ENCODE assay signal across 17 cellular contexts in the genomic region with DNA sequence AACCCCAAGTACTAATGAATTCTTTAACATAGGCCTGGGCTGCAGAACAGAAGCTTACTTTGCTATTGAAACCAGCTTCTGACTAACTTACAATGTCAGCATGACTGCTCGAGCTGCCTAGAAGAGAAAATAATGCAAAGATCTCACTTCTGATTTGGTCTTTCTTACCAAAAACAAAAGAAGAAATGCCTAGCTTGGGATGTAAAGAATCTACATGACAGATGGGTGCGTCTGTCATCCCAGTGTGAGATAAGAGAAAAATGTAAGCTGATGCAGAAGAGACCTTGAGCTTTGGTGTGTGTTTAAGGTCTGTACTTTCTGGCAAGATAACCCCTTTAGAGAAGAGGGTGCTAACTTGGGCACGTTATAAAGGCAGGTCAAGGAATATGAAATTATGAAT. TPM values are rescaled to one million over a fixed set of nuclear protein-coding genes. Genes with fewer than 3 reads are reported as not detected.
A peak's percentile ranks its signal among the peaks of the same experiment; 100 is the strongest.
DNase-seq lines count a peak whose midpoint lies in the region; ATAC-seq and TF ChIP-seq lines count a peak whose summit lies in the region.
"Had no signal": no experiment of that assay in that cellular context is flagged by ENCODE, and none has a peak within 500 bp of the region (broad histone marks: within the 10 kb centered on the region; RNA-seq: fewer than 3 reads in every experiment).

No MANE protein-coding gene starts in this region.

- peaks cover 76% of the 10 kb centered on the region for H3K4me1 Mint-ChIP-seq in activated T-cell treated with anti-CD3 and anti-CD28 coated beads, Interleukin-2, amount 50 U/mL, for 4 hours (ENCODE audit: low read depth)
- H3K4me1 Mint-ChIP-seq in activated B cell treated with CpG ODN at 0.5 μM for 24 hours (peaks cover 77% of the 10 kb centered on the region), neural progenitor cell (peaks cover 57% of the 10 kb centered on the region)

- H3K4me1 ChIP-seq in HUES48 (ENCODE audit: control insufficient read depth, insufficient read depth, low read length) (peaks cover 36% of the 10 kb centered on the region), neural progenitor cell (peaks cover 24% of the 10 kb centered on the region)

- DNase-seq in activated T-cell treated with anti-CD3 and anti-CD28 coated beads, Interleukin-2, amount 50 U/mL, for 4 hours: no peak
- DNase-seq in activated T-cell treated with anti-CD3 and anti-CD28 coated beads for 4 hours (no peak), activated B cell treated with CpG ODN at 0.5 μM for 24 hours (no peak), neural progenitor cell (ENCODE audit: low spot score) (no peak), superior temporal gyrus (ENCODE audit: extremely low spot score) (no peak)
- DNase-seq: activated CD4-positive, alpha-beta T cell treated with anti-CD3 and anti-CD28 coated beads, Interleukin-2, amount 50 U/mL, for 48 hours; activated naive CD8-positive, alpha-beta T cell treated with anti-CD3 and anti-CD28 coated beads for 36 hours; DMS153; head of caudate nucleus; left cardiac atrium; NCI-H1105; stimulated activated CD4-positive, alpha-beta T cell treated with anti-CD3 and anti-CD28 coated beads, Interleukin-1b, Interleukin-23, amount 100 ng/mL, for 48 hours had no signal

- no peak for ATAC-seq in activated T-cell treated with anti-CD3 and anti-CD28 coated beads, Interleukin-2, amount 50 U/mL, for 4 hours
- no peak for ATAC-seq in activated B cell treated with CpG ODN at 0.5 μM for 24 hours (ENCODE audit: low read depth)
- no peak for ATAC-seq in HG02970 (IDR thresholded peaks at IDR 0.05; ENCODE audit: low FRiP score, unreplicated experiment)
- ATAC-seq in GM18858 (IDR thresholded peaks at IDR 0.05; ENCODE audit: unreplicated experiment): no peak
- ATAC-seq: left cardiac atrium had no signal

- peaks cover 54% of the 10 kb centered on the region for H4K20me1 ChIP-seq in neural progenitor cell (ENCODE audit: low read depth)

- H3K36me3 Mint-ChIP-seq in activated T-cell treated with anti-CD3 and anti-CD28 coated beads, Interleukin-2, amount 50 U/mL, for 4 hours (ENCODE audit: insufficient read depth): no peaks in the 10 kb centered on the region
- peaks cover 3% of the 10 kb centered on the region for H3K36me3 Mint-ChIP-seq in activated B cell treated with CpG ODN at 0.5 μM for 24 hours (ENCODE audit: low read depth)
- H3K36me3 Mint-ChIP-seq in neural progenitor cell: no peaks in the 10 kb centered on the region

- TF ChIP-seq CTCF in activated B cell treated with CpG ODN at 0.5 μM for 24 hours (IDR thresholded peaks at IDR 0.05) (no peak), neural progenitor cell (IDR thresholded peaks at IDR 0.05) (no peak)

- H3K4me3 ChIP-seq in HUES48 (ENCODE audit: low read depth, low read length) (no peak overlapping the region), neural progenitor cell (no peak overlapping the region)
- H3K4me3 ChIP-seq: tibial nerve had no signal

- peak overlapping the region; percentile 50 for H3K27ac Mint-ChIP-seq in activated B cell treated with CpG ODN at 0.5 μM for 24 hours
- H3K27ac Mint-ChIP-seq in neural progenitor cell: no peak overlapping the region
- H3K27ac Mint-ChIP-seq: activated naive CD8-positive, alpha-beta T cell treated with anti-CD3 and anti-CD28 coated beads for 36 hours; T-helper 1 cell treated with Interleukin-12 subunit alpha and Interleukin-12 subunit beta and Interleukin-4 antibody, amounts not matched to agents 30 μg/mL and 1 μg/mL, for 36 hours had no signal

- intact Hi-C loops in activated B cell treated with CpG ODN at 0.5 μM for 24 hours (cut with micrococcal nuclease): loop anchor here (5.0 kb wide), 2 partner anchors 422 to 937 kb away; a partner anchor contains a TSS

- CTCF ChIA-PET in activated B cell treated with CpG ODN at 0.5 μM for 24 hours (lab: Charles Lee): interaction anchor here (0.7 to 2.1 kb wide), 3 partner anchors 9 to 26 kb away, joined by 3 to 9 read pairs (median 3); no protein-coding TSS in a partner anchor

- H3K27me3 Mint-ChIP-seq in activated T-cell treated with anti-CD3 and anti-CD28 coated beads, Interleukin-2, amount 50 U/mL, for 4 hours (ENCODE audit: low read depth): no peaks in the 10 kb centered on the region
- H3K27me3 Mint-ChIP-seq in activated B cell treated with CpG ODN at 0.5 μM for 24 hours (no peaks in the 10 kb centered on the region), neural progenitor cell (ENCODE audit: insufficient read depth, low read depth) (no peaks in the 10 kb centered on the region)
- H3K27me3 Mint-ChIP-seq: activated naive CD8-positive, alpha-beta T cell treated with anti-CD3 and anti-CD28 coated beads for 36 hours had no signal

- H3K9me3 Mint-ChIP-seq in activated T-cell treated with anti-CD3 and anti-CD28 coated beads, Interleukin-2, amount 50 U/mL, for 4 hours: no peaks in the 10 kb centered on the region
- peaks cover 2% of the 10 kb centered on the region for H3K9me3 Mint-ChIP-seq in activated B cell treated with CpG ODN at 0.5 μM for 24 hours
- H3K9me3 Mint-ChIP-seq in neural progenitor cell: no peaks in the 10 kb centered on the region
- H3K9me3 Mint-ChIP-seq: T-helper 1 cell treated with Interleukin-12 subunit alpha and Interleukin-12 subunit beta and Interleukin-4 antibody, amounts not matched to agents 30 μg/mL and 1 μg/mL, for 36 hours had no signal

- H3K36me3 ChIP-seq in HUES48 (ENCODE audit: control insufficient read depth, insufficient read depth, low read length): no peaks in the 10 kb centered on the region
- no peaks in the 10 kb centered on the region for H3K36me3 ChIP-seq in neural progenitor cell
- H3K36me3 ChIP-seq: tibial nerve had no signal

- H3K4me3 Mint-ChIP-seq in activated T-cell treated with anti-CD3 and anti-CD28 coated beads, Interleukin-2, amount 50 U/mL, for 4 hours: peak overlapping the region; percentile 29
- H3K4me3 Mint-ChIP-seq in activated B cell treated with CpG ODN at 0.5 μM for 24 hours: peak overlapping the region; percentile 15
- H3K4me3 Mint-ChIP-seq in neural progenitor cell: no peak overlapping the region
- H3K4me3 Mint-ChIP-seq: activated naive CD8-positive, alpha-beta T cell treated with anti-CD3 and anti-CD28 coated beads for 36 hours; T-helper 1 cell treated with Interleukin-12 subunit alpha and Interleukin-12 subunit beta and Interleukin-4 antibody, amounts not matched to agents 30 μg/mL and 1 μg/mL, for 36 hours had no signal

- no peak overlapping the region for H3K9ac ChIP-seq in HUES48 (ENCODE audit: low read depth, low read length)
- H3K9ac ChIP-seq in neural progenitor cell: no peak overlapping the region

- no peaks in the 10 kb centered on the region for H3K27me3 ChIP-seq in HUES48 (ENCODE audit: control insufficient read depth, insufficient read depth, low read length)
- H3K27me3 ChIP-seq in neural progenitor cell: peaks cover 12% of the 10 kb centered on the region
- H3K27me3 ChIP-seq: tibial nerve had no signal

- H3K27ac ChIP-seq in HUES48 (ENCODE audit: low read depth, low read length): peak overlapping the region; percentile 58
- H3K27ac ChIP-seq in neural progenitor cell: no peak overlapping the region

- POLR2A ChIA-PET in activated B cell treated with CpG ODN at 0.5 μM for 24 hours (lab: Charles Lee): interaction anchor here (1.5 to 3.5 kb wide), 2 partner anchors 53 to 336 kb away, joined by 4 to 23 read pairs; a partner anchor contains a TSS

- peaks cover 80% of the 10 kb centered on the region for H3K79me2 ChIP-seq in neural progenitor cell (ENCODE audit: low read depth)

- H2AFZ ChIP-seq in neural progenitor cell (replicated peaks): no peak overlapping the region

- peaks cover 30% of the 10 kb centered on the region for H3F3A ChIP-seq in neural progenitor cell (ENCODE audit: low read depth)

- H3K9me3 ChIP-seq in HUES48 (ENCODE audit: control insufficient read depth, insufficient read depth, low read length) (no peaks in the 10 kb centered on the region), neural progenitor cell (ENCODE audit: low read depth) (no peaks in the 10 kb centered on the region)
- H3K9me3 ChIP-seq: tibial nerve had no signal

- H3K4me2 ChIP-seq in neural progenitor cell: peak overlapping the region; percentile 13

RNA-seq across cellular contexts. Expression of a gene that starts 3.6 kb away (rescaled TPM):
- 10 to 100 TPM; 35.1 to 37.9 (median 35.7) TPM for total RNA-seq in activated T-cell treated with anti-CD3 and anti-CD28 coated beads, Interleukin-2, amount 50 U/mL, for 4 hours
- total RNA-seq in activated B cell treated with CpG ODN at 0.5 μM for 24 hours (26.3 and 27.5 TPM in 2 replicates), neural progenitor cell (ENCODE audit: low replicate concordance) (29.3 and 33.8 TPM in 2 replicates)

RNA-seq across cellular contexts. Expression of a gene that starts 52.6 kb away (rescaled TPM):
- total RNA-seq in activated T-cell treated with anti-CD3 and anti-CD28 coated beads, Interleukin-2, amount 50 U/mL, for 4 hours: 10 to 100 TPM; 38.7 to 39.9 (median 39.8) TPM
- total RNA-seq in activated B cell treated with CpG ODN at 0.5 μM for 24 hours: 59.5 and 60.8 TPM in 2 replicates
- 17.3 and 18.2 TPM in 2 replicates for total RNA-seq in neural progenitor cell (ENCODE audit: low replicate concordance)
